Comparison of ENCODE assay signal across 34 cellular contexts in the genomic region with DNA sequence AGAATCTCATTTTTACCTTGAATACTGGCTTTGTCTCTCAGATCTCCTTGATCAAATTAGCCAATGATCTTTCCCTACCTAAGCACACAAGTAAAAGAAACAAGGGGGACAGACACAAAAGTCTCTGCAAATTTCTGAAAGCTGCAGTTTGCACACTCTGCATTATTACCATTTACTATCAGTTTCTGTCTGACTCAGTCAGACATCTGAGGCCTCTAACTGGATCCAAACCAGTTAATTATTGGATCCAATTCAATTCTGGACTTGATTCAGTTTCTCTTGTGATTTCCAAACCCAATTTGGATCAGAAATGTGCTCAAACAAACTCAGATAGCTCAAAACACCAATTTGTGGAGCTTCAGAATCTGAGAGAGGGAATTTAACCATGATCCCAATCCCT. TPM values are rescaled to one million over a fixed set of nuclear protein-coding genes. Genes with fewer than 3 reads are reported as not detected.
"Had no signal": no experiment of that assay in that cellular context is flagged by ENCODE, and none has a peak within 500 bp of the region (broad histone marks: within the 10 kb centered on the region; RNA-seq: fewer than 3 reads in every experiment).

No MANE protein-coding gene starts in this region.

- H3K4me3 ChIP-seq: ascending aorta, cardiac muscle cell, PC-9 had no signal

- H3K9me3 Mint-ChIP-seq: activated B cell treated with CpG ODN at 0.5 μM for 24 hours; activated CD4-positive, alpha-beta memory T cell treated with anti-CD3 and anti-CD28 coated beads for 36 hours had no signal

- H3K4me2 ChIP-seq: PC-9 had no signal

- H3K36me3 ChIP-seq: ascending aorta, cardiac muscle cell had no signal

- H3K27ac ChIP-seq: ascending aorta, cardiac muscle cell, PC-9, RWPE1, VCaP had no signal

- DNase-seq: activated B cell treated with CpG ODN at 0.5 μM for 24 hours; activated CD4-positive, alpha-beta memory T cell treated with anti-CD3 and anti-CD28 coated beads for 36 hours; activated CD4-positive, alpha-beta T cell treated with anti-CD3 and anti-CD28 coated beads for 4 hours; activated CD4-positive, alpha-beta T cell treated with anti-CD3 and anti-CD28 coated beads, Interleukin-2, amount 50 U/mL, for 1 hour; activated CD4-positive, CD25-positive, alpha-beta regulatory T cell treated with anti-CD3 and anti-CD28 coated beads, Interleukin-2, amount 50 U/mL, for 72 hours; activated CD8-positive, alpha-beta memory T cell treated with anti-CD3 and anti-CD28 coated beads, Interleukin-2, amount 50 U/mL, for 4 hours; activated effector memory CD4-positive, alpha-beta T cell treated with Interleukin-2 at 50 U/mL for 16 hours; activated naive CD4-positive, alpha-beta T cell treated with anti-CD3 and anti-CD28 coated beads, Interleukin-2, amount 50 U/mL, for 16 hours; activated naive CD8-positive, alpha-beta T cell treated with anti-CD3 and anti-CD28 coated beads, Interleukin-2, amount 10 ng/mL, durations not matched to agents 7 days and 5 days; activated T-cell treated with anti-CD3 and anti-CD28 coated beads for 4 hours; activated T-cell treated with anti-CD3 and anti-CD28 coated beads, Interleukin-2, amount 50 U/mL, for 48 hours; amygdala; cerebellar nuclear complex; NCI-H1105 treated with DMSO at 0.1 percent for 48 hours; NCI-H1436; NCI-H1694; NCI-H1930; NCI-H2081 treated with DMSO at 0.1 percent for 48 hours; NCI-H345; NCI-H524 treated with DMSO at 0.1 percent for 48 hours; NK-92 treated with Interleukin-12 subunit alpha and Interleukin-12 subunit beta, amount 100 ng/mL, for 24 hours; PC-9; Right ventricle myocardium superior; SW 1271; T-helper 1 cell; T-helper 2 cell; T-helper 9 cell had no signal

- H3K27ac Mint-ChIP-seq: activated B cell treated with CpG ODN at 0.5 μM for 24 hours; activated CD4-positive, alpha-beta memory T cell treated with anti-CD3 and anti-CD28 coated beads for 36 hours; activated naive CD8-positive, alpha-beta T cell treated with anti-CD3 and anti-CD28 coated beads, Interleukin-2, amount 10 ng/mL, durations not matched to agents 7 days and 5 days had no signal

- H2AFZ ChIP-seq: PC-9 had no signal

- H3K9me3 ChIP-seq: ascending aorta had no signal

- H3K36me3 Mint-ChIP-seq: activated naive CD8-positive, alpha-beta T cell treated with anti-CD3 and anti-CD28 coated beads, Interleukin-2, amount 10 ng/mL, durations not matched to agents 7 days and 5 days had no signal

- H3K27me3 ChIP-seq: ascending aorta, cardiac muscle cell had no signal

- H3K4me1 ChIP-seq: ascending aorta had no signal

RNA-seq across cellular contexts. Expression of a gene that starts 16.6 kb away (rescaled TPM):
- total RNA-seq: activated B cell treated with CpG ODN at 0.5 μM for 24 hours; activated CD4-positive, alpha-beta memory T cell treated with anti-CD3 and anti-CD28 coated beads for 36 hours; activated naive CD8-positive, alpha-beta T cell treated with anti-CD3 and anti-CD28 coated beads, Interleukin-2, amount 10 ng/mL, durations not matched to agents 7 days and 5 days; cardiac muscle cell; NCI-H460; OCI-LY7 had no signal
- polyA plus RNA-seq: cardiac muscle cell had no signal

RNA-seq across cellular contexts. Expression of a gene that starts 31.6 kb away (rescaled TPM):
- total RNA-seq: activated B cell treated with CpG ODN at 0.5 μM for 24 hours; activated CD4-positive, alpha-beta memory T cell treated with anti-CD3 and anti-CD28 coated beads for 36 hours; activated naive CD8-positive, alpha-beta T cell treated with anti-CD3 and anti-CD28 coated beads, Interleukin-2, amount 10 ng/mL, durations not matched to agents 7 days and 5 days; MCF 10A; NCI-H460; OCI-LY7 had no signal
- polyA plus RNA-seq: cardiac muscle cell had no signal
